In the genomic region with DNA sequence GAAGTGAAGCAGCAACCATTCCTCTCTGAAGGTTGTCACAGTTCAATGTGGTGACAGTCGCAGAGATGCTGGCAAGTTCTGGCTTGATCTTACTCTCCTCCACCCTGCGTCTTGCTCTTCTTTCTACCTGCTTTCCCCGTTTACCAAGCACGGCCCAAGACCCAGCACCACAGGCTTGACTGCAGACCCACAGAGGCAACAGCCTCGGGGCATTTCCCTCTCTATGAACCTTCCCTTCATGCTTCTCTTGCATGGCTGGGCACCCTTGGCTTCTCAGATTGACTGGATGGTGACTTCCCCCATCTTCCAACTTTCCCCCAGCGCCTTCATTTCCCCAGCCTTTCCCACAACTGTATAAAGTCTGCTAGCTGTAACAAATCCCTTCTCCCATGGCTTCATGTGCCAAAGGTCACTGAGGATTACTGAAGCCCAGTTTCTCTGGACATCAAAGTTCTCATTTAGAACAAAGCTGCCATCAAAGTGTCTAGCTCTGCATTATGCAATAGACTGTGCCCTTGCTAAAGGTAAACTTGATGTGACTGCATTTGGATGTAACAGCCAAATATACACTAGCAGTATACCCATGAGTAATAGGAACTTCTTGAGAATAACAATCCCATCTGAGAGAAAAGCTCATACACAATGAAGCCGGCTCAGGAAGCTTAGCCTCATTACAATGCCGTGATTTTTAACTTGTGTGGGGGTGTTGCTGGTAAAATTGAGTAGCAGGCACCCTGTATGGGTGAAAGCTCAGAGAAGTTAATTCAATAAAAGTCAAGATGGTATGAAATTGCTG, we compare ENCODE assay signal across 16 cellular contexts.
"Had no signal": no experiment of that assay in that cellular context is flagged by ENCODE, and none has a peak within 500 bp of the region (broad histone marks: within the 10 kb centered on the region; RNA-seq: fewer than 3 reads in every experiment).

No MANE protein-coding gene starts in this region.

- H3K36me3 ChIP-seq: colonic mucosa, gastrocnemius medialis had no signal

- H3K27me3 ChIP-seq: colonic mucosa, gastrocnemius medialis had no signal

- H3K9me3 ChIP-seq: colonic mucosa, gastrocnemius medialis had no signal

- DNase-seq: activated CD4-positive, alpha-beta T cell treated with anti-CD3 and anti-CD28 coated beads for 36 hours; activated CD4-positive, alpha-beta T cell treated with anti-CD3 and anti-CD28 coated beads, Interleukin-2, amount 50 U/mL, for 48 hours; activated gamma-delta T cell treated with Interleukin-2 at 50 U/mL for 16 hours; activated T-cell treated with anti-CD3 and anti-CD28 coated beads for 4 hours; colonic mucosa; gastrocnemius medialis; left ventricle myocardium superior; natural killer cell; occipital lobe; posterior cingulate gyrus; right cardiac atrium; stimulated activated naive CD8-positive, alpha-beta T cell treated with anti-CD3 and anti-CD28 coated beads, Interleukin-15, amount 100 ng/mL, for 72 hours had no signal

- H3K36me3 Mint-ChIP-seq: activated naive CD8-positive, alpha-beta T cell; natural killer cell had no signal

- H3K4me3 Mint-ChIP-seq: activated CD4-positive, alpha-beta T cell treated with anti-CD3 and anti-CD28 coated beads for 36 hours; activated naive CD8-positive, alpha-beta T cell; activated T-helper 1 cell treated with anti-CD3 and anti-CD28 coated beads, Interleukin-12 subunit alpha, Interleukin-12 subunit beta, Interleukin-2, Interleukin-4 antibody, amounts not matched to agents 30 ng/mL and 10 ng/mL and 1 ng/mL, durations not matched to agents 14 hours and 24 hours and 36 hours; natural killer cell; stimulated activated naive CD8-positive, alpha-beta T cell treated with anti-CD3 and anti-CD28 coated beads, Interleukin-15, amount 100 ng/mL, for 72 hours; T-helper 2 cell treated with Interferon-gamma antibody and Interleukin-4, amounts not matched to agents 5 μg/mL and 100 μg/mL, for 36 hours had no signal

- ATAC-seq: activated CD4-positive, alpha-beta T cell treated with anti-CD3 and anti-CD28 coated beads for 36 hours; gastrocnemius medialis; left ventricle myocardium superior; natural killer cell; right cardiac atrium; stimulated activated naive CD8-positive, alpha-beta T cell treated with anti-CD3 and anti-CD28 coated beads, Interleukin-15, amount 100 ng/mL, for 72 hours had no signal

- H3K27me3 Mint-ChIP-seq: activated CD4-positive, alpha-beta T cell treated with anti-CD3 and anti-CD28 coated beads for 36 hours; activated naive CD8-positive, alpha-beta T cell; stimulated activated naive CD8-positive, alpha-beta T cell treated with anti-CD3 and anti-CD28 coated beads, Interleukin-15, amount 100 ng/mL, for 72 hours had no signal

- H3K4me1 ChIP-seq: colonic mucosa, gastrocnemius medialis had no signal

- H3K27ac ChIP-seq: colonic mucosa, gastrocnemius medialis, skin epidermis had no signal

- H3K4me1 Mint-ChIP-seq: activated CD4-positive, alpha-beta T cell treated with anti-CD3 and anti-CD28 coated beads for 36 hours; natural killer cell; stimulated activated naive CD8-positive, alpha-beta T cell treated with anti-CD3 and anti-CD28 coated beads, Interleukin-15, amount 100 ng/mL, for 72 hours had no signal

- H3K27ac Mint-ChIP-seq: activated CD4-positive, alpha-beta T cell treated with anti-CD3 and anti-CD28 coated beads for 36 hours; activated naive CD8-positive, alpha-beta T cell; activated T-helper 1 cell treated with anti-CD3 and anti-CD28 coated beads, Interleukin-12 subunit alpha, Interleukin-12 subunit beta, Interleukin-2, Interleukin-4 antibody, amounts not matched to agents 30 ng/mL and 10 ng/mL and 1 ng/mL, durations not matched to agents 14 hours and 24 hours and 36 hours; natural killer cell; stimulated activated naive CD8-positive, alpha-beta T cell treated with anti-CD3 and anti-CD28 coated beads, Interleukin-15, amount 100 ng/mL, for 72 hours; T-helper 2 cell treated with Interferon-gamma antibody and Interleukin-4, amounts not matched to agents 5 μg/mL and 100 μg/mL, for 36 hours had no signal

- H3K9me3 Mint-ChIP-seq: activated T-helper 1 cell treated with anti-CD3 and anti-CD28 coated beads, Interleukin-12 subunit alpha, Interleukin-12 subunit beta, Interleukin-2, Interleukin-4 antibody, amounts not matched to agents 30 ng/mL and 10 ng/mL and 1 ng/mL, durations not matched to agents 14 hours and 24 hours and 36 hours had no signal

- H3K4me3 ChIP-seq: colonic mucosa, gastrocnemius medialis, skin epidermis had no signal
